In genomic region chr20:10481671-10482070, GRCh38 we compare ENCODE assay signal across 23 cellular contexts.
"Had no signal": no experiment of that assay in that cellular context is flagged by ENCODE, and none has a peak within 500 bp of the region (broad histone marks: within the 10 kb centered on the region; RNA-seq: fewer than 3 reads in every experiment).

No MANE protein-coding gene starts in this region.

- H3K27ac ChIP-seq: brain microvascular endothelial cell, dorsolateral prefrontal cortex, gastroesophageal sphincter, heart left ventricle, sigmoid colon, testis, uterus, VCaP had no signal

- H3K27ac Mint-ChIP-seq: activated naive CD4-positive, alpha-beta T cell treated with anti-CD3 and anti-CD28 coated beads, Interleukin-2, amount 50 U/mL, for 72 hours; naive thymus-derived CD4-positive, alpha-beta T cell; stimulated activated naive B cell treated with anti-CD40 and anti-IgM and Interleukin-4, amounts not matched to agents 10 μg/mL and 1 μg/mL and 100 μg/mL, for 72 hours; T-helper 2 cell treated with Interferon-gamma antibody and Interleukin-4, amounts not matched to agents 5 μg/mL and 100 μg/mL, for 36 hours had no signal

- H3K4me1 ChIP-seq: gastroesophageal sphincter, sigmoid colon, testis, uterus had no signal

- H3K36me3 Mint-ChIP-seq: activated naive CD4-positive, alpha-beta T cell treated with anti-CD3 and anti-CD28 coated beads, Interleukin-2, amount 50 U/mL, for 72 hours had no signal

- H3K36me3 ChIP-seq: brain microvascular endothelial cell, gastroesophageal sphincter, heart left ventricle, sigmoid colon, uterus had no signal

- DNase-seq: activated CD4-positive, alpha-beta T cell treated with anti-CD3 and anti-CD28 coated beads for 1 hour; activated CD4-positive, alpha-beta T cell treated with anti-CD3 and anti-CD28 coated beads, Interleukin-2, amount 50 U/mL, for 1 hour; activated T-cell treated with anti-CD3 and anti-CD28 coated beads, Interleukin-2, amount 50 U/mL, for 1 hour; aorta; brain microvascular endothelial cell; dorsolateral prefrontal cortex; heart left ventricle; left cardiac atrium; mesenchymal stem cell; mucosa of descending colon; naive thymus-derived CD4-positive, alpha-beta T cell; sigmoid colon; stimulated activated CD4-positive, alpha-beta T cell treated with anti-CD3 and anti-CD28 coated beads, Interleukin-2, amount 100 ng/mL, for 48 hours; stimulated activated CD8-positive, alpha-beta memory T cell treated with anti-CD3 and anti-CD28 coated beads, Interleukin-4, amount 100 ng/mL, for 48 hours; stimulated activated naive B cell treated with anti-CD40 and anti-IgM and Interleukin-4, amounts not matched to agents 10 μg/mL and 1 μg/mL and 100 μg/mL, for 72 hours; testis; trophoblast cell; uterus had no signal

- H3K9me3 ChIP-seq: gastroesophageal sphincter, heart left ventricle, mucosa of descending colon, sigmoid colon, testis, uterus had no signal

- H3K4me3 ChIP-seq: dorsolateral prefrontal cortex, gastroesophageal sphincter, heart left ventricle, mucosa of descending colon, sigmoid colon, testis, uterus had no signal

- H3K27me3 Mint-ChIP-seq: central memory CD8-positive, alpha-beta T cell; naive thymus-derived CD4-positive, alpha-beta T cell; stimulated activated naive B cell treated with anti-CD40 and anti-IgM and Interleukin-4, amounts not matched to agents 10 μg/mL and 1 μg/mL and 100 μg/mL, for 72 hours had no signal

- ATAC-seq: activated naive CD4-positive, alpha-beta T cell treated with anti-CD3 and anti-CD28 coated beads, Interleukin-2, amount 50 U/mL, for 72 hours; gastroesophageal sphincter; heart left ventricle; left cardiac atrium; mucosa of descending colon; naive thymus-derived CD4-positive, alpha-beta T cell; stimulated activated naive B cell treated with anti-CD40 and anti-IgM and Interleukin-4, amounts not matched to agents 10 μg/mL and 1 μg/mL and 100 μg/mL, for 72 hours had no signal

- H3K4me3 Mint-ChIP-seq: central memory CD8-positive, alpha-beta T cell; naive thymus-derived CD4-positive, alpha-beta T cell; stimulated activated naive B cell treated with anti-CD40 and anti-IgM and Interleukin-4, amounts not matched to agents 10 μg/mL and 1 μg/mL and 100 μg/mL, for 72 hours; T-helper 2 cell treated with Interferon-gamma antibody and Interleukin-4, amounts not matched to agents 5 μg/mL and 100 μg/mL, for 36 hours had no signal

- H3K27me3 ChIP-seq: brain microvascular endothelial cell, dorsolateral prefrontal cortex, gastroesophageal sphincter, heart left ventricle, sigmoid colon, testis, uterus had no signal
